Comparison of ENCODE assay signal across 12 cellular contexts in genomic region chr19:34555447-34555846, GRCh38.
DNase-seq lines count a peak whose midpoint lies in the region; ATAC-seq and TF ChIP-seq lines count a peak whose summit lies in the region.
"Had no signal": no experiment of that assay in that cellular context is flagged by ENCODE, and none has a peak within 500 bp of the region (broad histone marks: within the 10 kb centered on the region; RNA-seq: fewer than 3 reads in every experiment).

No MANE protein-coding gene starts in this region.

- CTCF ChIA-PET in Caco-2 (lab: Charles Lee): no interaction called here

- H3K4me1 Mint-ChIP-seq in Caco-2 (ENCODE audit: low read depth, unreplicated experiment) (no peaks in the 10 kb centered on the region), GM23338 (peaks cover 8% of the 10 kb centered on the region; the same call in 2 of the 3 replicates), glutamatergic neuron (ENCODE audit: low read depth, unreplicated experiment) (no peaks in the 10 kb centered on the region)

- TF ChIP-seq CTCF in Caco-2 (IDR thresholded peaks at IDR 0.05; ENCODE audit: insufficient read depth in 1 of 2, low read depth in 1 of 2, low read length in 1 of 2, severe bottlenecking in 1 of 2, unreplicated experiment in 1 of 2) (peak; percentile 40 to 50), GM23338 (conservative IDR thresholded peaks at IDR 0.05; ENCODE audit: low read depth in 2 of 2) (peak; percentile 50 to 77), glutamatergic neuron (IDR thresholded peaks at IDR 0.05; ENCODE audit: partially characterized antibody, unreplicated experiment) (peak; percentile 28)

- no TSS peak for BruUV-seq in Caco-2 (replicated peaks; lab: Mats Ljungman, UMichigan)

- no peaks in the 10 kb centered on the region for H3K27me3 ChIP-seq in Caco-2 (replicated peaks; ENCODE audit: control insufficient read depth, insufficient read depth, low read length)
- no peaks in the 10 kb centered on the region for H3K27me3 ChIP-seq in GM23338 (ENCODE audit: insufficient read depth)

- no peaks in the 10 kb centered on the region for H3F3A ChIP-seq in GM23338 (replicated peaks; ENCODE audit: low read depth)

- H3K4me1 ChIP-seq in Caco-2 (no peaks in the 10 kb centered on the region), GM23338 (ENCODE audit: insufficient read depth) (peaks cover 12% of the 10 kb centered on the region)

- no peak overlapping the region for H3K4me3 ChIP-seq in Caco-2 (ENCODE audit: low read depth, low read length)
- H3K4me3 ChIP-seq in GM23338: no peak overlapping the region
- H3K4me3 ChIP-seq: dorsolateral prefrontal cortex had no signal

- ATAC-seq in GM23338 (peak; percentile 81), GM21360 (IDR thresholded peaks at IDR 0.05; ENCODE audit: unreplicated experiment) (no peak), HG03342 (IDR thresholded peaks at IDR 0.05; ENCODE audit: unreplicated experiment) (no peak)

- peak in 1 of 2 experiments; percentile 39 for DNase-seq in Caco-2
- DNase-seq in GM23338 (ENCODE audit: low spot score): peak; percentile 67
- peak; percentile 51 for DNase-seq in RPMI7951 (ENCODE audit: low read depth)
- DNase-seq in glutamatergic neuron: no peak
- DNase-seq in T-helper 1 cell: no peak
- no peak for DNase-seq in activated T-cell treated with anti-CD3 and anti-CD28 coated beads, Interleukin-2, amount 50 U/mL, for 48 hours
- DNase-seq: dorsolateral prefrontal cortex; midbrain; NCI-H2081; stimulated activated CD4-positive, alpha-beta T cell treated with anti-CD3 and anti-CD28 coated beads, Interleukin-2, amount 100 ng/mL, for 48 hours had no signal

- no peaks in the 10 kb centered on the region for H4K20me1 ChIP-seq in GM23338 (replicated peaks; ENCODE audit: insufficient read depth)

- H3K36me3 ChIP-seq in Caco-2 (ENCODE audit: control insufficient read depth, insufficient read depth, low read length) (no peaks in the 10 kb centered on the region), GM23338 (ENCODE audit: insufficient read depth) (no peaks in the 10 kb centered on the region)

- H3K79me2 ChIP-seq in GM23338 (replicated peaks; ENCODE audit: insufficient read depth): no peaks in the 10 kb centered on the region

- POLR2A ChIA-PET in Caco-2 (lab: Charles Lee): no interaction called here

- peaks cover under 1% of the 10 kb centered on the region for H3K9me3 Mint-ChIP-seq in Caco-2 (ENCODE audit: unreplicated experiment)
- peaks cover 3% of the 10 kb centered on the region; the same call in 1 of the 3 replicates for H3K9me3 Mint-ChIP-seq in GM23338
- no peaks in the 10 kb centered on the region for H3K9me3 Mint-ChIP-seq in glutamatergic neuron (ENCODE audit: unreplicated experiment)

- intact Hi-C loops in Caco-2 (cut with micrococcal nuclease; ENCODE audit: unreplicated experiment): no loop called here

- H3K9me3 ChIP-seq in Caco-2: peaks cover 3% of the 10 kb centered on the region; the same call in 1 of the 2 replicates

- H3K4me3 Mint-ChIP-seq in Caco-2 (ENCODE audit: unreplicated experiment) (no peak overlapping the region), GM23338 (no peak overlapping the region), glutamatergic neuron (ENCODE audit: unreplicated experiment) (no peak overlapping the region)

- H3K9me2 ChIP-seq in GM23338 (ENCODE audit: insufficient read depth): no peaks in the 10 kb centered on the region

- H2AFZ ChIP-seq in GM23338: no peak overlapping the region

- no peak overlapping the region for H3K27ac ChIP-seq in GM23338 (ENCODE audit: low read depth)
- H3K27ac ChIP-seq: dorsolateral prefrontal cortex had no signal

- H3K27ac Mint-ChIP-seq in Caco-2 (ENCODE audit: unreplicated experiment) (no peak overlapping the region), GM23338 (no peak overlapping the region), glutamatergic neuron (ENCODE audit: unreplicated experiment) (no peak overlapping the region)

- no peak overlapping the region for H3K4me2 ChIP-seq in GM23338

- H3K27me3 Mint-ChIP-seq in Caco-2 (ENCODE audit: insufficient read depth, unreplicated experiment) (peaks cover 26% of the 10 kb centered on the region), GM23338 (ENCODE audit: insufficient read depth, low read depth, poor library complexity) (peaks cover 9% of the 10 kb centered on the region), glutamatergic neuron (ENCODE audit: unreplicated experiment) (no peaks in the 10 kb centered on the region)

- H3K36me3 Mint-ChIP-seq in Caco-2 (ENCODE audit: insufficient read depth, unreplicated experiment) (no peaks in the 10 kb centered on the region), GM23338 (ENCODE audit: low read depth) (no peaks in the 10 kb centered on the region), glutamatergic neuron (ENCODE audit: unreplicated experiment) (no peaks in the 10 kb centered on the region)

TF ChIP-seq in GM23338, 12 proteins besides CTCF, POLR2A, EP300 and RAD21 (continues in another document):
- no peak for TF ChIP-seq NANOG (IDR thresholded peaks at IDR 0.05; ENCODE audit: borderline replicate concordance)
- TF ChIP-seq EZH2 (IDR thresholded peaks at IDR 0.05; ENCODE audit: low read depth, unreplicated experiment): no peak
- TF ChIP-seq STAT1 (IDR thresholded peaks at IDR 0.05; ENCODE audit: unreplicated experiment): no peak
- no peak for TF ChIP-seq ZNF114 (CRISPR knock-in tag; IDR thresholded peaks at IDR 0.05)
- no peak for TF ChIP-seq POLR2AphosphoS5 (IDR thresholded peaks at IDR 0.05; ENCODE audit: low read depth)
- no peak for TF ChIP-seq EZH2phosphoT487 (IDR thresholded peaks at IDR 0.05; ENCODE audit: unreplicated experiment)
- no peak for TF ChIP-seq REST (IDR thresholded peaks at IDR 0.05; ENCODE audit: unreplicated experiment)
- no peak for TF ChIP-seq ETS1 (IDR thresholded peaks at IDR 0.05)
- TF ChIP-seq JUNB (IDR thresholded peaks at IDR 0.05; ENCODE audit: unreplicated experiment): no peak
- no peak for TF ChIP-seq CREB1 (CRISPR knock-in tag; IDR thresholded peaks at IDR 0.05; ENCODE audit: low read depth)

Comparison
In these comparisons a context has a peak if more than half of its experiments do, and no peak if none do; other contexts are left out.
1. DNase-seq: peak in GM23338 (single experiment) and RPMI7951 (single experiment); none in glutamatergic neuron (single experiment), T-helper 1 cell (0 of 5) and activated T-cell treated with anti-CD3 and anti-CD28 coated beads, Interleukin-2, amount 50 U/mL, for 48 hours (0 of 2).
2. Peak in every context shown above with its lines, with median percentiles within 50 percentile points of each other: CTCF ChIP-seq.